10 cellular contexts compared by ENCODE assay signal in the genomic region with DNA sequence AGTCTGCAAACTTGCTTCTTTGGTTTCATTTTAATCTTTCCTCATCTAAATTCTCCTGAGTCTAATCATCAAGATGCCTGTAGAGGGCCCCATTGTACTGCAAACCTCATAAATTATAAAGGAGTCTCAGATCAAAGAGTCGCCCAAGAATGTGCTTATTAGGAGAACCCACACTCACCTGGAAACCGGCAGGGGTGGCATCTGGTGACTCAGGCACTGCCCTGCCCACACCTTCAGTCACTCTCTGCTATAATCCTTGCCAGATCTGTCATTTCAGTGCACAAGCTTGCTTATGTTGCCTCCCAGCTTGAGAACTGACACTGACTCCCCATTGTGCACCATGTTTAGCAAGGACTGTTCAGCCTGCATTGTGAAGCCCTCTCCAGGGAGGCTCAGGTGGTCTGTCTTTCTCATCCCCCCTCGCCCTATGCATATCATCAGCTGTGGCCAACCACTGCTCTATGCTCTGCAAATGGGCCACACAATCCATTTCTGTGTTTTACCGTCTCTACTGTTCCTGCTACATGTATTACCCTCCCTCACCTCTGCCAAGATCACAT. TPM values are rescaled to one million over a fixed set of nuclear protein-coding genes. Genes with fewer than 3 reads are reported as not detected.
DNase-seq lines count a peak whose midpoint lies in the region; ATAC-seq and TF ChIP-seq lines count a peak whose summit lies in the region.
"Had no signal": no experiment of that assay in that cellular context is flagged by ENCODE, and none has a peak within 500 bp of the region (broad histone marks: within the 10 kb centered on the region; RNA-seq: fewer than 3 reads in every experiment).

No MANE protein-coding gene starts in this region.

- peak; percentile 50 to 66 for TF ChIP-seq CTCF in mammary epithelial cell (conservative IDR thresholded peaks at IDR 0.05 in 1 of 2, IDR thresholded peaks at IDR 0.05 in 1 of 2; ENCODE audit: extremely low read depth in 1 of 2, insufficient read depth in 1 of 2, low read depth in 1 of 2, low read length in 2 of 2)
- peak in 1 of 2 donors; percentile 40 for TF ChIP-seq CTCF in left lung (IDR thresholded peaks at IDR 0.05)

- in situ Hi-C loops in mammary epithelial cell (cut with MboI; ENCODE audit: low sequenced_read_pairs in 2 of 2) = loop anchor here (5.0 kb wide), 1 partner anchor 352 kb away; no protein-coding TSS in a partner anchor

- H3K4me3 ChIP-seq in mammary epithelial cell (replicated peaks in 1 of 3; ENCODE audit: insufficient read depth in 1 of 3, low read depth in 2 of 3, low read length in 3 of 3) (no peak overlapping the region), left lung (no peak overlapping the region)
- H3K4me3 ChIP-seq: BLaER1 treated with 17β-estradiol and CSF1 and Interleukin-3, amounts not matched to agents 10 nM and 100 nM had no signal

- ATAC-seq in GM21576 (IDR thresholded peaks at IDR 0.05; ENCODE audit: unreplicated experiment) (peak; percentile 84), left lung (peak; percentile 99)
- ATAC-seq in stimulated activated naive B cell treated with anti-CD40 and anti-IgM and Interleukin-4, amounts not matched to agents 10 μg/mL and 1 μg/mL and 100 μg/mL, for 72 hours (replicated peaks) = peak; percentile 66 to 80

- dilution Hi-C loops in mammary epithelial cell (cut with HindIII; ENCODE audit: low sequenced_read_pairs) = no loop called here

- H3K27me3 ChIP-seq in mammary epithelial cell (ENCODE audit: insufficient read depth, low read length) = no peaks in the 10 kb centered on the region
- no peaks in the 10 kb centered on the region for H3K27me3 ChIP-seq in left lung
- H3K27me3 ChIP-seq: BLaER1 treated with 17β-estradiol and CSF1 and Interleukin-3, amounts not matched to agents 10 nM and 100 nM had no signal

- H3K79me2 ChIP-seq in mammary epithelial cell (ENCODE audit: insufficient read depth, low read length) = no peaks in the 10 kb centered on the region

- intact Hi-C loops in mammary epithelial cell (cut with micrococcal nuclease) = loop anchor here (1.0 to 10.0 kb wide), 8 partner anchors 45 to 554 kb away; a partner anchor contains a TSS
- intact Hi-C loops in left lung (cut with DNase I) = no loop called here

- H3K36me3 Mint-ChIP-seq in stimulated activated naive B cell treated with anti-CD40 and anti-IgM and Interleukin-4, amounts not matched to agents 10 μg/mL and 1 μg/mL and 100 μg/mL, for 72 hours = no peaks in the 10 kb centered on the region

- H4K20me1 ChIP-seq in mammary epithelial cell (ENCODE audit: insufficient read depth, low read length) = no peaks in the 10 kb centered on the region
- H4K20me1 ChIP-seq: BLaER1 treated with 17β-estradiol and CSF1 and Interleukin-3, amounts not matched to agents 10 nM and 100 nM had no signal

- no peak overlapping the region for H3K4me3 Mint-ChIP-seq in stimulated activated naive B cell treated with anti-CD40 and anti-IgM and Interleukin-4, amounts not matched to agents 10 μg/mL and 1 μg/mL and 100 μg/mL, for 72 hours
- H3K4me3 Mint-ChIP-seq: central memory CD8-positive, alpha-beta T cell had no signal

- WGBS in mammary epithelial cell (ENCODE audit: low coverage, missing lambda C conversion rate) = 50% methylated on average over 3 of the region's 4 CpGs

- no TSS peak for BruUV-seq in mammary epithelial cell (replicated peaks; lab: Mats Ljungman, UMichigan)

- CTCF ChIA-PET in mammary epithelial cell (lab: Charles Lee; ENCODE audit: low non-redundant PET) = interaction anchor here (0.6 to 0.7 kb wide), 3 partner anchors 123 to 341 kb away, joined by 3 to 4 read pairs (median 3); no protein-coding TSS in a partner anchor

- H3K9me3 ChIP-seq in mammary epithelial cell (replicated peaks; ENCODE audit: insufficient read depth, low read length) = no peaks in the 10 kb centered on the region
- H3K9me3 ChIP-seq in left lung = no peaks in the 10 kb centered on the region
- H3K9me3 ChIP-seq: BLaER1 treated with 17β-estradiol and CSF1 and Interleukin-3, amounts not matched to agents 10 nM and 100 nM had no signal

- H3K9ac ChIP-seq in mammary epithelial cell (ENCODE audit: insufficient read depth, low read length) = no peak overlapping the region
- H3K9ac ChIP-seq: BLaER1 treated with 17β-estradiol and CSF1 and Interleukin-3, amounts not matched to agents 10 nM and 100 nM had no signal

- DNase-seq in NCI-H1436 (lab: John Stamatoyannopoulos, UW) (peak; percentile 2), NCI-H1436 treated with DMSO at 0.1 percent for 48 hours (lab: John Stamatoyannopoulos, UW) (no peak), HuH-7.5 (ENCODE audit: low spot score) (peak; percentile 6), RPMI8226 (peak; percentile 64), mammary epithelial cell (peak; percentile 90), left lung (peak; percentile 55 to 81)
- DNase-seq in stimulated activated naive B cell treated with anti-CD40 and anti-IgM and Interleukin-4, amounts not matched to agents 10 μg/mL and 1 μg/mL and 100 μg/mL, for 72 hours = no peak

- peak overlapping the region; percentile 60 for H3K4me2 ChIP-seq in mammary epithelial cell (ENCODE audit: insufficient read depth, low read depth, low read length)
- H3K4me2 ChIP-seq: BLaER1 treated with 17β-estradiol and CSF1 and Interleukin-3, amounts not matched to agents 10 nM and 100 nM had no signal

- no peak overlapping the region for H2AFZ ChIP-seq in mammary epithelial cell (ENCODE audit: low read depth, low read length)

- H3K27ac ChIP-seq in mammary epithelial cell (ENCODE audit: insufficient read depth, low read depth, low read length) = peak overlapping the region; percentile 20
- H3K27ac ChIP-seq in left lung = no peak overlapping the region
- H3K27ac ChIP-seq: BLaER1 treated with 17β-estradiol and CSF1 and Interleukin-3, amounts not matched to agents 10 nM and 100 nM had no signal

- peaks cover 12% of the 10 kb centered on the region for H3K36me3 ChIP-seq in mammary epithelial cell (ENCODE audit: insufficient read depth, low read length)
- no peaks in the 10 kb centered on the region for H3K36me3 ChIP-seq in left lung
- H3K36me3 ChIP-seq: BLaER1 treated with 17β-estradiol and CSF1 and Interleukin-3, amounts not matched to agents 10 nM and 100 nM had no signal

- H3K27ac Mint-ChIP-seq in stimulated activated naive B cell treated with anti-CD40 and anti-IgM and Interleukin-4, amounts not matched to agents 10 μg/mL and 1 μg/mL and 100 μg/mL, for 72 hours = peak overlapping the region; percentile 26

- peaks cover 15% of the 10 kb centered on the region for H3K4me1 ChIP-seq in mammary epithelial cell (ENCODE audit: insufficient read depth, low read length)
- peaks cover 0 to 7% of the 10 kb centered on the region in 2 donors for H3K4me1 ChIP-seq in left lung

- H3K27me3 Mint-ChIP-seq in stimulated activated naive B cell treated with anti-CD40 and anti-IgM and Interleukin-4, amounts not matched to agents 10 μg/mL and 1 μg/mL and 100 μg/mL, for 72 hours = peaks cover 11 to 14% of the 10 kb centered on the region in 2 donors

- no peaks in the 10 kb centered on the region for H3K9me3 Mint-ChIP-seq in stimulated activated naive B cell treated with anti-CD40 and anti-IgM and Interleukin-4, amounts not matched to agents 10 μg/mL and 1 μg/mL and 100 μg/mL, for 72 hours
- H3K9me3 Mint-ChIP-seq: central memory CD8-positive, alpha-beta T cell had no signal

- peaks cover 0 to 5% of the 10 kb centered on the region in 2 donors for H3K4me1 Mint-ChIP-seq in stimulated activated naive B cell treated with anti-CD40 and anti-IgM and Interleukin-4, amounts not matched to agents 10 μg/mL and 1 μg/mL and 100 μg/mL, for 72 hours

RNA-seq across cellular contexts. Expression of a gene that starts 12.4 kb away (rescaled TPM):
- total RNA-seq in mammary epithelial cell (100 to 1,000 TPM; 159 to 283 TPM), left lung (under 1 TPM in 1 of 2 donors, not detected in 1; 0.92 TPM)
- 83.9 TPM for polyA plus RNA-seq in mammary epithelial cell
- 13.9 TPM for polyA minus RNA-seq in mammary epithelial cell

RNA-seq across cellular contexts. Expression of a gene that starts 44.3 kb away (rescaled TPM):
- total RNA-seq in mammary epithelial cell (10 to 100 TPM in 1 of 2 donors, 1 to 10 TPM in 1; 9.5 to 44.0 TPM), left lung (1 to 10 TPM in 1 of 2 donors, under 1 TPM in 1; 0.68 to 3.6 TPM)
- 13.2 TPM for polyA plus RNA-seq in mammary epithelial cell
- 22.7 TPM for polyA minus RNA-seq in mammary epithelial cell

Comparison
In these comparisons a context has a peak if more than half of its experiments do, and no peak if none do; other contexts are left out.
1. DNase-seq: peak in NCI-H1436 (single experiment), HuH-7.5 (single experiment), RPMI8226 (single experiment), mammary epithelial cell (single experiment) and left lung (2 of 2); none in NCI-H1436 treated with DMSO at 0.1 percent for 48 hours (single experiment) and stimulated activated naive B cell treated with anti-CD40 and anti-IgM and Interleukin-4, amounts not matched to agents 10 μg/mL and 1 μg/mL and 100 μg/mL, for 72 hours (single experiment).
2. RNA of a gene that starts 12.4 kb away (total RNA-seq): 159 to 283 TPM in mammary epithelial cell; 0.92 TPM in left lung; every median in the first group is over 10 times any median in the second.
3. Peak in every context shown above with its lines, with median percentiles within 50 percentile points of each other: ATAC-seq.